Comparison of ENCODE assay signal across 25 cellular contexts in the genomic region with DNA sequence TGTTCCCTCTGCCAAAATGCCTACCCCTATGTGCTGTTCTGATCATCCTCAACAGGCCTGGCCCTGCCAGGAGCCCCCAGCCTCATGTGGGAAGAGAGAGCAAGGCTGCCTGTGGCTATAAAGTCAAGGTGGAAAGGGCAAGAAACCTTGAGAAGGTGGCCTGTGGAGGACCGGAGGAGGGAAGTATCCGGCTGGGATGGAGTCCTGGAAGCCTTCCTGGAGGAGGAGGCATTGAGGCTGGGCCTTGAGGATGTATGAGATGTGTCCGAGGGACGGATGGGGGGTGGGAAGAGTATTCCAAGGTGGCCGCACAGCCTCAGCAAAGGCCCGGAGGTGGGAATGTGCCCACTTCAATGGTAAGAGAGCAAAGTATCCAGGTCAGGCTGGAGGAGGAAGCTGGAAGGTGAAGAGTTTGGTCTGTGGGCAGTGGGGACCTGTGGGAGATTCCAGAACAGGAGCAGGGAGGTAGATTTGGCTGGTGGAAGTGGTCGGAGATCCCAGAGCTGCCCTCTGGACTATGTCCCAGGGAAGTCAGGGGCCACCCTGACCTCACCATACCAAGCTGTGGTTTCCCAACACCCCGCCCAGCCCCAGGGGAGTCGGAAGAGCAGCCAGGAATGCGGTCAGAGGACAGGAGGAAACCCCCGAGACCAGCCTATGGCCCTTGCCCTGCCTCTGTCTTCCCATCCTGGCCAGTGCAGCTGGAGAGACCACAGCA. TPM values are rescaled to one million over a fixed set of nuclear protein-coding genes. Genes with fewer than 3 reads are reported as not detected.
DNase-seq lines count a peak whose midpoint lies in the region; ATAC-seq, FAIRE-seq and TF ChIP-seq lines count a peak whose summit lies in the region.
"Had no signal": no experiment of that assay in that cellular context is flagged by ENCODE, and none has a peak within 500 bp of the region (broad histone marks: within the 10 kb centered on the region; RNA-seq: fewer than 3 reads in every experiment).

No MANE protein-coding gene starts in this region.

- no peak for TF ChIP-seq EP300 in A549 (IDR thresholded peaks at IDR 0.05)

- no peaks in the 10 kb centered on the region for H3K9me3 Mint-ChIP-seq in natural killer cell
- H3K9me3 Mint-ChIP-seq: activated CD4-positive, alpha-beta memory T cell treated with anti-CD3 and anti-CD28 coated beads for 36 hours; mesothelial cell of epicardium had no signal

- H3K27ac ChIP-seq in A549 (peak overlapping the region in 1 of 2 experiments; percentile 30; a peak in 1 of 6 replicates), lower lobe of right lung (no peak overlapping the region)
- H3K27ac ChIP-seq: dorsolateral prefrontal cortex had no signal

- WGBS in A549 (ENCODE audit: missing lambda C conversion rate): 53% methylated on average over 11 of the region's 11 CpGs

- H3K4me3 Mint-ChIP-seq in natural killer cell: no peak overlapping the region
- H3K4me3 Mint-ChIP-seq: activated CD4-positive, alpha-beta memory T cell treated with anti-CD3 and anti-CD28 coated beads for 36 hours; CD4-positive, alpha-beta memory T cell; mesothelial cell of epicardium had no signal

- no peak for FAIRE-seq in A549 (lab: Jason Lieb, UNC)
- FAIRE-seq: GM12892, GM19239 had no signal

- peaks cover 5% of the 10 kb centered on the region for H3K27me3 ChIP-seq in H7 (ENCODE audit: control insufficient read depth, insufficient read depth, low read length)
- H3K27me3 ChIP-seq in lower lobe of right lung (ENCODE audit: low read depth): peaks cover 8% of the 10 kb centered on the region
- H3K27me3 ChIP-seq: dorsolateral prefrontal cortex, uterus had no signal

- no peaks in the 10 kb centered on the region for H3K36me3 ChIP-seq in H7 (replicated peaks; ENCODE audit: control insufficient read depth, insufficient read depth, low read length)
- H3K36me3 ChIP-seq in lower lobe of right lung: no peaks in the 10 kb centered on the region
- H3K36me3 ChIP-seq: uterus had no signal

- ATAC-seq in A549: peak in 1 of 2 experiments; percentile 9; a peak in 3 of 6 replicates
- ATAC-seq in lower lobe of right lung: no peak
- ATAC-seq in natural killer cell: no peak
- ATAC-seq in stimulated activated naive CD8-positive, alpha-beta T cell treated with anti-CD3 and anti-CD28 coated beads, Interleukin-15, Interleukin-2, amounts not matched to agents 100 U/mL and 50 U/mL, for 24 hours: no peak

- no peaks in the 10 kb centered on the region for H3K9me3 ChIP-seq in A549
- H3K9me3 ChIP-seq in lower lobe of right lung: no peaks in the 10 kb centered on the region
- H3K9me3 ChIP-seq: uterus had no signal

- CTCF ChIA-PET in A549 (lab: Yijun Ruan, JAX): interaction anchor here (0.6 to 2.1 kb wide), 4 partner anchors 14 to 857 kb away, joined by 3 to 6 read pairs (median 3); partner anchors contain the start of gene PLIN5

- no peak for TF ChIP-seq RAD21 in A549 (conservative IDR thresholded peaks at IDR 0.05 in 1 of 2, IDR thresholded peaks at IDR 0.05 in 1 of 2)

- no peak overlapping the region for H3K4me3 ChIP-seq in A549
- no peak overlapping the region for H3K4me3 ChIP-seq in H7 (ENCODE audit: insufficient read depth, low read depth, low read length)
- no peak overlapping the region for H3K4me3 ChIP-seq in choroid plexus epithelial cell (ENCODE audit: low read depth, low read length)
- no peak overlapping the region for H3K4me3 ChIP-seq in lower lobe of right lung
- H3K4me3 ChIP-seq: dorsolateral prefrontal cortex, uterus had no signal

- H3K27me3 Mint-ChIP-seq in natural killer cell (ENCODE audit: low read depth in 2 of 2): peaks cover 0 to 8% of the 10 kb centered on the region in 2 donors

- intact Hi-C loops in lower lobe of right lung (cut with DNase I) (no loop called here), natural killer cell (cut with micrococcal nuclease) (loop anchor here (10.0 kb wide), 1 partner anchor 257 kb away; no protein-coding TSS in a partner anchor)

- no peaks in the 10 kb centered on the region for H3K4me1 Mint-ChIP-seq in natural killer cell
- H3K4me1 Mint-ChIP-seq: CD4-positive, alpha-beta memory T cell had no signal

- no peaks in the 10 kb centered on the region for H3K36me3 Mint-ChIP-seq in natural killer cell
- H3K36me3 Mint-ChIP-seq: activated CD4-positive, alpha-beta memory T cell treated with anti-CD3 and anti-CD28 coated beads for 36 hours; CD4-positive, alpha-beta memory T cell; mesothelial cell of epicardium had no signal

- no peak overlapping the region for H3K4me2 ChIP-seq in A549

- no peak overlapping the region for H3K27ac Mint-ChIP-seq in natural killer cell
- H3K27ac Mint-ChIP-seq: activated CD4-positive, alpha-beta memory T cell treated with anti-CD3 and anti-CD28 coated beads for 36 hours; mesothelial cell of epicardium had no signal

- DNase-seq in A549 (ENCODE audit: low read depth in 1 of 2, low spot score in 1 of 2) (no peak), H7 (peak; percentile 30), choroid plexus epithelial cell (ENCODE audit: low read depth) (peak; percentile 21), myocyte (ENCODE audit: low read depth) (peak; percentile 55), DMS153 (lab: John Stamatoyannopoulos, UW) (no peak), lower lobe of right lung (no peak), natural killer cell (no peak)
- DNase-seq in stimulated activated naive CD8-positive, alpha-beta T cell treated with anti-CD3 and anti-CD28 coated beads, Interleukin-15, Interleukin-2, amounts not matched to agents 100 U/mL and 50 U/mL, for 24 hours: no peak
- DNase-seq: activated CD4-positive, alpha-beta memory T cell treated with anti-CD3 and anti-CD28 coated beads for 36 hours; activated naive CD4-positive, alpha-beta T cell; anterior cingulate cortex; CD4-positive, alpha-beta memory T cell; central memory CD4-positive, alpha-beta T cell; dorsolateral prefrontal cortex; KG1; NCI-H1930; NCI-H345; stimulated activated CD4-positive, alpha-beta T cell treated with anti-CD3 and anti-CD28 coated beads, Interleukin-12 subunit alpha, Interleukin-12 subunit beta, amount 100 ng/mL, for 4 hours; stimulated activated CD8-positive, alpha-beta memory T cell treated with anti-CD3 and anti-CD28 coated beads, Interleukin-4, amount 100 ng/mL, for 48 hours; T-helper 2 cell; uterus had no signal

- POLR2A ChIA-PET in A549 (lab: Yijun Ruan, JAX): interaction anchor here (1.6 kb wide), 1 partner anchor 14 kb away, joined by 4 read pairs; the partner anchor contains the start of gene PLIN5

- no peak for TF ChIP-seq POLR2A in A549 (IDR thresholded peaks at IDR 0.05; ENCODE audit: low read length)

- TF ChIP-seq CTCF in A549 (IDR thresholded peaks at IDR 0.05): no peak
- no peak for TF ChIP-seq CTCF in choroid plexus epithelial cell (conservative IDR thresholded peaks at IDR 0.05; ENCODE audit: low read depth, low read length)
- no peak for TF ChIP-seq CTCF in lower lobe of right lung (IDR thresholded peaks at IDR 0.05)
- TF ChIP-seq CTCF in natural killer cell (IDR thresholded peaks at IDR 0.05): no peak

- H3K4me1 ChIP-seq in A549 (peaks cover 15% of the 10 kb centered on the region), lower lobe of right lung (peaks cover 3% of the 10 kb centered on the region)

RNA-seq across cellular contexts. Expression of gene PLIN4, which starts 3.0 kb away (rescaled TPM):
- 0.04 and 0.07 TPM in 2 replicates for polyA plus RNA-seq in A549 (2011; rRNA removed)
- 0.07 and 0.10 TPM in 2 replicates for polyA plus RNA-seq in A549 (2012; cell fraction: cytosol; rRNA removed)
- polyA plus RNA-seq in A549 (2012; cell fraction: nucleus; rRNA removed): 0.53 and 0.65 TPM in 2 replicates
- polyA plus RNA-seq in A549 (2017; fragmentation: RNase III; extraction: RNeasy Plus Mini Kit Qiagen cat#74134 plus additional on column Dnase treatment): 0.20 to 0.24 TPM (median 0.23 TPM) in 3 replicates
- 0.05 TPM in 1 of 2 replicates, not detected in the other for polyA minus RNA-seq in A549 (2011; rRNA and poly(A)+ RNA removed)
- 0.07 and 0.10 TPM in 2 replicates for total RNA-seq in H7 (2014; rRNA removed; shearing (Covaris generic))
- total RNA-seq in myocyte: 0.32 and 0.42 TPM in 2 replicates
- polyA plus RNA-seq in myocyte (2012): 0.33 TPM
- total RNA-seq in lower lobe of right lung: 4.6 TPM
- total RNA-seq in natural killer cell: under 1 TPM in 1 of 3 donors, not detected in 2; 0.33 TPM
- polyA plus RNA-seq: neural cell had no signal

RNA-seq across cellular contexts. Expression of gene PLIN5, which starts 13.7 kb away (rescaled TPM):
- polyA plus RNA-seq in A549 (2011; rRNA removed) (0.04 and 0.25 TPM in 2 replicates), A549 (2017; fragmentation: RNase III; extraction: RNeasy Plus Mini Kit Qiagen cat#74134 plus additional on column Dnase treatment) (0.08 to 0.11 TPM in 2 of 3 replicates, not detected in the other)
- polyA plus RNA-seq in A549 (2012; cell fraction: cytosol; rRNA removed): 0.04 and 0.05 TPM in 2 replicates
- 0.31 and 0.49 TPM in 2 replicates for polyA plus RNA-seq in A549 (2012; cell fraction: nucleus; rRNA removed)
- polyA minus RNA-seq in A549 (2011; rRNA and poly(A)+ RNA removed): not detected in 2 replicates
- total RNA-seq in H7 (2014; rRNA removed; shearing (Covaris generic)): 1.3 and 2.5 TPM in 2 replicates
- total RNA-seq in myocyte (not detected in 2 replicates), lower lobe of right lung (19.9 TPM), natural killer cell (under 1 TPM in 1 of 3 donors, not detected in 2; 0.65 TPM)
- not detected for polyA plus RNA-seq in myocyte (2012)

RNA-seq across cellular contexts. Expression of gene LRG1, which starts 18.5 kb away (rescaled TPM):
- 0.18 and 0.21 TPM in 2 replicates for polyA plus RNA-seq in A549 (2011; rRNA removed)
- polyA plus RNA-seq in A549 (2012; cell fraction: cytosol; rRNA removed): 0.03 and 0.05 TPM in 2 replicates
- polyA plus RNA-seq in A549 (2012; cell fraction: nucleus; rRNA removed): 0.05 and 0.09 TPM in 2 replicates
- polyA plus RNA-seq in A549 (2017; fragmentation: RNase III; extraction: RNeasy Plus Mini Kit Qiagen cat#74134 plus additional on column Dnase treatment): 0.03 to 0.04 TPM in 2 of 3 replicates, not detected in the other
- 0.08 and 0.19 TPM in 2 replicates for polyA minus RNA-seq in A549 (2011; rRNA and poly(A)+ RNA removed)
- total RNA-seq in H7 (2014; rRNA removed; shearing (Covaris generic)): 0.10 and 0.30 TPM in 2 replicates
- total RNA-seq in myocyte: 0.05 TPM in 1 of 2 replicates, not detected in the other
- polyA plus RNA-seq in myocyte (2012): not detected
- total RNA-seq in lower lobe of right lung: 14.9 TPM
- 1 to 10 TPM in 1 of 3 donors, not detected in 2; 1.8 TPM for total RNA-seq in natural killer cell
- total RNA-seq: CD4-positive, alpha-beta memory T cell had no signal
- polyA plus RNA-seq: neural cell had no signal

RNA-seq across cellular contexts. Expression of gene SEMA6B, which starts 38.2 kb away (rescaled TPM):
- 5.4 and 5.7 TPM in 2 replicates for polyA plus RNA-seq in A549 (2011; rRNA removed)
- 8.7 and 11.2 TPM in 2 replicates for polyA plus RNA-seq in A549 (2012; cell fraction: cytosol; rRNA removed)
- polyA plus RNA-seq in A549 (2012; cell fraction: nucleus; rRNA removed): 10.1 and 12.4 TPM in 2 replicates
- 8.0 to 9.0 TPM (median 9.0 TPM) in 3 replicates for polyA plus RNA-seq in A549 (2017; fragmentation: RNase III; extraction: RNeasy Plus Mini Kit Qiagen cat#74134 plus additional on column Dnase treatment)
- polyA minus RNA-seq in A549 (2011; rRNA and poly(A)+ RNA removed): 16.0 and 17.2 TPM in 2 replicates
- 38.4 and 43.0 TPM in 2 replicates for total RNA-seq in H7 (2014; rRNA removed; shearing (Covaris generic))
- total RNA-seq in myocyte: 373 and 483 TPM in 2 replicates
- 75.2 TPM for polyA plus RNA-seq in myocyte (2012)
- 11.3 TPM for total RNA-seq in lower lobe of right lung
- 1 to 10 TPM in 1 of 3 donors, under 1 TPM in 1, not detected in 1; 0.50 to 5.4 TPM for total RNA-seq in natural killer cell
- polyA plus RNA-seq: CD4-positive, alpha-beta memory T cell had no signal

RNA-seq across cellular contexts. Expression of gene HDGFL2, which starts 49.2 kb away (rescaled TPM):
- polyA plus RNA-seq in A549 (2011; rRNA removed) (8.9 and 10.8 TPM in 2 replicates), A549 (2017; fragmentation: RNase III; extraction: RNeasy Plus Mini Kit Qiagen cat#74134 plus additional on column Dnase treatment) (29.6 to 36.1 TPM (median 34.3 TPM) in 3 replicates)
- 26.0 and 26.6 TPM in 2 replicates for polyA plus RNA-seq in A549 (2012; cell fraction: cytosol; rRNA removed)
- 41.1 and 42.8 TPM in 2 replicates for polyA plus RNA-seq in A549 (2012; cell fraction: nucleus; rRNA removed)
- polyA minus RNA-seq in A549 (2011; rRNA and poly(A)+ RNA removed): 10.1 and 11.1 TPM in 2 replicates
- 111 and 116 TPM in 2 replicates for total RNA-seq in H7 (2014; rRNA removed; shearing (Covaris generic))
- total RNA-seq in myocyte (43.8 and 59.1 TPM in 2 replicates), lower lobe of right lung (29.4 TPM), natural killer cell (10 to 100 TPM; 28.7 to 43.6 (median 29.8) TPM)
- polyA plus RNA-seq in myocyte (2012): 46.6 TPM

Comparison
In these comparisons a context has a peak if more than half of its experiments do, and no peak if none do; other contexts are left out.
1. DNase-seq: peak in H7 (single experiment), choroid plexus epithelial cell (single experiment) and myocyte (single experiment); none in A549 (0 of 2), DMS153 (single experiment), lower lobe of right lung (single experiment), natural killer cell (single experiment) and stimulated activated naive CD8-positive, alpha-beta T cell treated with anti-CD3 and anti-CD28 coated beads, Interleukin-15, Interleukin-2, amounts not matched to agents 100 U/mL and 50 U/mL, for 24 hours (single experiment).